ENCODE assay signal across 26 cellular contexts in the genomic region with DNA sequence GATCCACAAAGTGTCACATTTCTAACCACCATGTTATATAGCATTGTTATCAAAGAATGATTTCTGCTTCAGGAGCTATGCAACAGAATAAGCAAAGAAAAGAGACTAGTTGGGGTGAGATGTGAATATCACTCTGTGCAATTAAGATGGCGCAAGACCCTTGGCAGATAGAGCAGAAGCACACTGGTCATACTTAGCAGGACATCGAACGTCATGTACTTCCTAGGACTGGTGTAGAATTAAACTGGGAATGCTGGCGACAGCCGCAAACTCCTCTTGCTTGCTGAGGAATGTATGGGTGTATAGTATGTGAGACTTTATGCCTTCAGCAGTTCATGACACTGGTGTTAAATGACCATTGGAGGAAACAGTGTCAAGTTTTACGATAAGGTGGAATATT.
A peak's percentile ranks its signal among the peaks of the same experiment; 100 is the strongest.
DNase-seq lines count a peak whose midpoint lies in the region; ATAC-seq, FAIRE-seq and TF ChIP-seq lines count a peak whose summit lies in the region.
"Had no signal": no experiment of that assay in that cellular context is flagged by ENCODE, and none has a peak within 500 bp of the region (broad histone marks: within the 10 kb centered on the region; RNA-seq: fewer than 3 reads in every experiment).

No MANE protein-coding gene starts in this region.

- no peak overlapping the region for H3K4me3 Mint-ChIP-seq in activated naive CD4-positive, alpha-beta T cell treated with anti-CD3 and anti-CD28 coated beads, Interleukin-2, amount 10 ng/mL, durations not matched to agents 7 days and 5 days
- H3K4me3 Mint-ChIP-seq: CD14-positive monocyte; CD4-positive, alpha-beta memory T cell; CD4-positive, CD25-positive, alpha-beta regulatory T cell; CD8-positive, alpha-beta memory T cell had no signal

- DNase-seq in IMR-90 (no peak), H1 (ENCODE audit: low read depth in 1 of 2, low spot score in 2 of 2) (no peak), heart right ventricle (no peak)
- no peak for DNase-seq in stimulated activated naive CD4-positive, alpha-beta T cell treated with Interleukin-2 at 50 U/mL for 16 hours (lab: John Stamatoyannopoulos, UW)
- DNase-seq in activated naive CD4-positive, alpha-beta T cell treated with anti-CD3 and anti-CD28 coated beads, Interleukin-2, amount 10 ng/mL, durations not matched to agents 7 days and 5 days = no peak
- DNase-seq: 8988T; ACHN; BE2C; C1 segment of cervical spinal cord; CD4-positive, alpha-beta memory T cell; CD4-positive, CD25-positive, alpha-beta regulatory T cell; CD8-positive, alpha-beta memory T cell; COR-L47; DMS 273 treated with DMSO at 0.1 percent for 48 hours; DMS153; DMS53; DND-41; EL; GDM1 had no signal

- no peak for TF ChIP-seq POLR2A in IMR-90 (IDR thresholded peaks at IDR 0.05; ENCODE audit: low read depth, low read length)
- no peak for TF ChIP-seq POLR2A in H1 (IDR thresholded peaks at IDR 0.05; ENCODE audit: control extremely low read depth in 1 of 2, low read depth in 2 of 2, low read length in 2 of 2)

- H2AFZ ChIP-seq in IMR-90 (replicated peaks; ENCODE audit: low read length, poor library complexity) (peak overlapping the region; percentile 16), H1 (ENCODE audit: low read length) (no peak overlapping the region; the same call in 1 of the 2 replicates)

- POLR2A ChIA-PET in IMR-90 (lab: Charles Lee; ENCODE audit: unreplicated experiment) = no interaction called here
- POLR2A ChIA-PET in H1 (lab: Charles Lee; ENCODE audit: partially characterized antibody) = no interaction called here

- H2BK5ac ChIP-seq in IMR-90 (ENCODE audit: low read depth, low read length, poor library complexity, severe bottlenecking) = no peak overlapping the region
- H2BK5ac ChIP-seq in H1 (ENCODE audit: low read depth, low read length) = no peak overlapping the region

- H3K14ac ChIP-seq in IMR-90 (replicated peaks; ENCODE audit: low read depth, low read length) = no peak overlapping the region
- no peak overlapping the region for H3K14ac ChIP-seq in H1 (ENCODE audit: insufficient read length)

- in situ Hi-C loops in IMR-90 (cut with MboI; ENCODE audit: low sequenced_read_pairs) = no loop called here

- H3K9me3 ChIP-seq in IMR-90 (ENCODE audit: control insufficient read depth, insufficient read depth, low read length) = no peaks in the 10 kb centered on the region
- 0 out of 4 replicates have a peak, but pooled peaks cover 0 to under 1% of the 10 kb centered on the region in 2 experiments for H3K9me3 ChIP-seq in H1 (ENCODE audit: insufficient read depth in 2 of 2, low read depth in 1 of 2, low read length in 1 of 2)
- no peaks in the 10 kb centered on the region for H3K9me3 ChIP-seq in heart right ventricle
- H3K9me3 ChIP-seq: BE2C had no signal

- CTCF ChIA-PET in IMR-90 (lab: Yijun Ruan, JAX) (no interaction called here), H1 (lab: Charles Lee; ENCODE audit: partially characterized antibody) (no interaction called here)
- CTCF ChIA-PET in activated naive CD4-positive, alpha-beta T cell treated with anti-CD3 and anti-CD28 coated beads, Interleukin-2, amount 10 ng/mL, durations not matched to agents 7 days and 5 days (lab: Charles Lee) = no interaction called here

- H3K9me1 ChIP-seq in IMR-90 (ENCODE audit: insufficient read depth, low read length) = no peaks in the 10 kb centered on the region

- H3K9me3 Mint-ChIP-seq in activated naive CD4-positive, alpha-beta T cell treated with anti-CD3 and anti-CD28 coated beads, Interleukin-2, amount 10 ng/mL, durations not matched to agents 7 days and 5 days = no peaks in the 10 kb centered on the region
- H3K9me3 Mint-ChIP-seq: CD4-positive, alpha-beta memory T cell; CD4-positive, CD25-positive, alpha-beta regulatory T cell; CD8-positive, alpha-beta memory T cell had no signal

- WGBS in IMR-90 (ENCODE audit: extremely low coverage in 2 of 2, insufficient read length in 1 of 2), 2 experiments = 86% methylated on average over 1 of the region's 6 CpGs; no CpG with 5 or more reads in 1 of the 2 experiments
- 96% methylated on average over 6 of the region's 6 CpGs; no CpG with 5 or more reads in 1 of the 2 experiments for WGBS in H1 (ENCODE audit: extremely low coverage in 1 of 2, insufficient coverage in 1 of 2, insufficient read length in 1 of 2, insufficient replicate concordance in 2 of 2, low coverage in 1 of 2, low lambda C conversion rate in 2 of 2, missing lambda C conversion rate in 1 of 2), 2 experiments
- 95 to 96% methylated on average over 6 of the region's 6 CpGs for WGBS in heart right ventricle, 2 donors

- H3K18ac ChIP-seq in IMR-90 (ENCODE audit: low read depth, low read length) (no peak overlapping the region), H1 (ENCODE audit: extremely low read depth, low read length) (no peak overlapping the region)

- no peaks in the 10 kb centered on the region for H3K79me2 ChIP-seq in H1 (ENCODE audit: control insufficient read depth in 1 of 2, insufficient read depth in 2 of 2, low read length in 2 of 2)

- H3K79me1 ChIP-seq in IMR-90 (ENCODE audit: low read depth in 1 of 2, low read length in 2 of 2) (no peaks in the 10 kb centered on the region), H1 (ENCODE audit: low read depth, low read length) (no peaks in the 10 kb centered on the region)

- H3K9ac ChIP-seq in IMR-90 (ENCODE audit: low read depth, low read length) (no peak overlapping the region), H1 (replicated peaks in 1 of 4; ENCODE audit: extremely low read depth in 1 of 4, low read depth in 3 of 4, low read length in 3 of 4) (no peak overlapping the region)
- H3K9ac ChIP-seq: BLaER1 had no signal

- H3K4me1 Mint-ChIP-seq in activated naive CD4-positive, alpha-beta T cell treated with anti-CD3 and anti-CD28 coated beads, Interleukin-2, amount 10 ng/mL, durations not matched to agents 7 days and 5 days = peaks cover 6% of the 10 kb centered on the region
- H3K4me1 Mint-ChIP-seq: CD4-positive, alpha-beta memory T cell; CD4-positive, CD25-positive, alpha-beta regulatory T cell; CD8-positive, alpha-beta memory T cell had no signal

- no peak overlapping the region for H3K27ac Mint-ChIP-seq in activated naive CD4-positive, alpha-beta T cell treated with anti-CD3 and anti-CD28 coated beads, Interleukin-2, amount 10 ng/mL, durations not matched to agents 7 days and 5 days
- H3K27ac Mint-ChIP-seq: CD14-positive monocyte; CD4-positive, alpha-beta memory T cell; CD4-positive, CD25-positive, alpha-beta regulatory T cell; CD8-positive, alpha-beta memory T cell had no signal

- H3K27ac ChIP-seq in IMR-90 (ENCODE audit: insufficient read depth, low read length) = no peak overlapping the region
- H3K27ac ChIP-seq in H1 (ENCODE audit: low read depth, low read length) = no peak overlapping the region
- no peak overlapping the region for H3K27ac ChIP-seq in heart right ventricle
- H3K27ac ChIP-seq: BLaER1 had no signal

- no peak overlapping the region for H4K8ac ChIP-seq in IMR-90 (ENCODE audit: low read depth in 2 of 2, low read length in 2 of 2)
- no peak overlapping the region for H4K8ac ChIP-seq in H1 (ENCODE audit: extremely low read depth, insufficient read depth, low read length)

- H2BK12ac ChIP-seq in H1 (ENCODE audit: low read depth, low read length) = no peak overlapping the region

- H3K56ac ChIP-seq in IMR-90 (ENCODE audit: extremely low read depth, insufficient read depth, low read length) = no peak overlapping the region
- H3K56ac ChIP-seq in H1 (replicated peaks; ENCODE audit: insufficient read length, low read depth, low read length) = no peak overlapping the region

- H3K36me3 ChIP-seq in IMR-90 (ENCODE audit: control insufficient read depth, insufficient read depth, low read length) (no peaks in the 10 kb centered on the region), H1 (ENCODE audit: control insufficient read depth in 2 of 4, insufficient read depth in 4 of 4, low read length in 3 of 4) (no peaks in the 10 kb centered on the region), heart right ventricle (no peaks in the 10 kb centered on the region)
- H3K36me3 ChIP-seq: BE2C, BLaER1 had no signal

- H3K23ac ChIP-seq in IMR-90 (ENCODE audit: low read depth, low read length) = no peak overlapping the region
- H3K23ac ChIP-seq in H1 (ENCODE audit: insufficient read length) = no peak overlapping the region

- BruUV-seq in IMR-90 (replicated peaks; lab: Mats Ljungman, UMichigan) = no TSS peak

- no peak overlapping the region for H3K4me3 ChIP-seq in IMR-90 (ENCODE audit: insufficient read depth, low read depth, low read length)
- H3K4me3 ChIP-seq in H1 (ENCODE audit: extremely low read depth in 1 of 4, insufficient read depth in 2 of 4, low read depth in 3 of 4, low read length in 4 of 4) = no peak overlapping the region
- H3K4me3 ChIP-seq in heart right ventricle = no peak overlapping the region
- H3K4me3 ChIP-seq: BLaER1, GM12878 had no signal

- dilution Hi-C loops in IMR-90 (cut with HindIII; ENCODE audit: low sequenced_read_pairs, unreplicated experiment) = no loop called here

- H3K27me3 Mint-ChIP-seq in activated naive CD4-positive, alpha-beta T cell treated with anti-CD3 and anti-CD28 coated beads, Interleukin-2, amount 10 ng/mL, durations not matched to agents 7 days and 5 days = peaks cover 5% of the 10 kb centered on the region

- intact Hi-C loops in IMR-90 (cut with micrococcal nuclease) = no loop called here
- intact Hi-C loops in heart right ventricle (cut with DNase I) = loop anchor here in 1 of 10 donors (10.0 kb wide), 1 partner anchor 321 kb away; no protein-coding TSS in a partner anchor

- H3K23me2 ChIP-seq in H1 (ENCODE audit: low read depth, low read length) = no peaks in the 10 kb centered on the region

- H3K4me1 ChIP-seq in IMR-90 (ENCODE audit: control insufficient read depth, insufficient read depth, low read length) (no peaks in the 10 kb centered on the region), H1 (replicated peaks in 1 of 4; ENCODE audit: control insufficient read depth in 3 of 4, insufficient read depth in 4 of 4, low read length in 3 of 4) (no peaks in the 10 kb centered on the region), heart right ventricle (no peaks in the 10 kb centered on the region)
- H3K4me1 ChIP-seq: BE2C had no signal

- no peak for TF ChIP-seq CTCF in IMR-90 (conservative IDR thresholded peaks at IDR 0.05; ENCODE audit: low read depth, low read length)
- TF ChIP-seq CTCF in H1 (IDR thresholded peaks at IDR 0.05; ENCODE audit: control extremely low read depth in 1 of 3, insufficient read depth in 1 of 3, low read depth in 1 of 3, low read length in 3 of 3) = no peak
- TF ChIP-seq CTCF in heart right ventricle (IDR thresholded peaks at IDR 0.05) = no peak

- H4K91ac ChIP-seq in IMR-90 (ENCODE audit: insufficient read depth, low read depth, low read length) (no peak overlapping the region), H1 (replicated peaks; ENCODE audit: insufficient read length, low read length) (no peak overlapping the region)

- ATAC-seq in IMR-90 (ENCODE audit: low read depth) (no peak), heart right ventricle (no peak)
- ATAC-seq: GM12878 had no signal

- TF ChIP-seq RAD21 in IMR-90 (IDR thresholded peaks at IDR 0.05; ENCODE audit: low read length) = no peak
- no peak for TF ChIP-seq RAD21 in H1 (IDR thresholded peaks at IDR 0.05 in 1 of 2, conservative IDR thresholded peaks at IDR 0.05 in 1 of 2; ENCODE audit: low read depth in 2 of 2, low read length in 2 of 2)

- no peak overlapping the region for H2BK15ac ChIP-seq in IMR-90 (ENCODE audit: low read depth, low read length)
- H2BK15ac ChIP-seq in H1 (ENCODE audit: low read length) = no peak overlapping the region

- no peaks in the 10 kb centered on the region for H3K36me3 Mint-ChIP-seq in activated naive CD4-positive, alpha-beta T cell treated with anti-CD3 and anti-CD28 coated beads, Interleukin-2, amount 10 ng/mL, durations not matched to agents 7 days and 5 days
- H3K36me3 Mint-ChIP-seq: CD14-positive monocyte; CD4-positive, alpha-beta memory T cell; CD4-positive, CD25-positive, alpha-beta regulatory T cell; CD8-positive, alpha-beta memory T cell had no signal

- H2AK5ac ChIP-seq in IMR-90 (ENCODE audit: low read depth, low read length) (no peak overlapping the region), H1 (ENCODE audit: low read depth, low read length) (no peak overlapping the region)

- no peak overlapping the region for H4K5ac ChIP-seq in IMR-90 (ENCODE audit: low read depth, low read length)
- no peak overlapping the region for H4K5ac ChIP-seq in H1 (ENCODE audit: insufficient read length, low read depth, low read length)

- no peak overlapping the region for H2AK9ac ChIP-seq in IMR-90 (replicated peaks; ENCODE audit: low read depth, low read length, poor library complexity)

- peak; percentile 13 for FAIRE-seq in H1 (lab: Jason Lieb, UNC)
- FAIRE-seq: A204.1, GM12878, GM12892, GM18507, GM19239 had no signal

- H3K27me3 ChIP-seq in IMR-90 (ENCODE audit: control insufficient read depth, insufficient read depth, low read length) (no peaks in the 10 kb centered on the region), H1 (replicated peaks in 1 of 4; ENCODE audit: control insufficient read depth in 3 of 4, extremely low read depth in 1 of 4, insufficient read depth in 3 of 4, low read length in 3 of 4) (no peaks in the 10 kb centered on the region), heart right ventricle (no peaks in the 10 kb centered on the region)
- H3K27me3 ChIP-seq: BE2C, BLaER1 had no signal

- no peak overlapping the region for H3K4ac ChIP-seq in IMR-90 (ENCODE audit: low read depth, low read length)
- H3K4ac ChIP-seq in H1 (replicated peaks; ENCODE audit: insufficient read length, low read depth, low read length) = no peak overlapping the region

- H2BK120ac ChIP-seq in IMR-90 (ENCODE audit: low read depth, low read length) (no peak overlapping the region), H1 (replicated peaks; ENCODE audit: low read depth, low read length) (no peak overlapping the region)

- TF ChIP-seq EP300 in H1 (IDR thresholded peaks at IDR 0.05; ENCODE audit: borderline replicate concordance in 1 of 2, low read depth in 2 of 2, low read length in 2 of 2) = no peak

- H3K4me2 ChIP-seq in IMR-90 (ENCODE audit: low read depth, low read length) = no peak overlapping the region
- H3K4me2 ChIP-seq in H1 (ENCODE audit: insufficient read depth in 1 of 2, low read depth in 2 of 2, low read length in 2 of 2) = no peak overlapping the region
- H3K4me2 ChIP-seq: BLaER1 had no signal

- no peak overlapping the region for H2BK20ac ChIP-seq in IMR-90 (ENCODE audit: low read depth, low read length)
- no peak overlapping the region for H2BK20ac ChIP-seq in H1 (ENCODE audit: low read length)

- H4K20me1 ChIP-seq in IMR-90 (ENCODE audit: insufficient read depth, low read length) (no peaks in the 10 kb centered on the region), H1 (replicated peaks in 1 of 2; ENCODE audit: control insufficient read depth in 1 of 2, insufficient read depth in 2 of 2, low read length in 2 of 2) (no peaks in the 10 kb centered on the region)
- H4K20me1 ChIP-seq: BLaER1 had no signal
